In genomic region chr16:49588061-49588460, GRCh38 we compare ENCODE assay signal across 20 cellular contexts.
DNase-seq lines count a peak whose midpoint lies in the region; ATAC-seq and TF ChIP-seq lines count a peak whose summit lies in the region.
"Had no signal": no experiment of that assay in that cellular context is flagged by ENCODE, and none has a peak within 500 bp of the region (broad histone marks: within the 10 kb centered on the region; RNA-seq: fewer than 3 reads in every experiment).

No MANE protein-coding gene starts in this region.

- CTCF ChIA-PET in activated CD8-positive, alpha-beta T cell treated with anti-CD3 and anti-CD28 coated beads, Interleukin-2, amount 10 ng/mL, durations not matched to agents 7 days and 5 days (lab: Charles Lee), result no interaction called here

- peaks cover 35% of the 10 kb centered on the region for H3K4me1 ChIP-seq in endodermal cell (ENCODE audit: control insufficient read depth, insufficient read depth, low read length)
- H3K4me1 ChIP-seq: HAP-1 had no signal

- no peak overlapping the region for H3K4me3 ChIP-seq in endodermal cell (ENCODE audit: low read length)
- H3K4me3 ChIP-seq: GM12878, HAP-1, SJSA1 had no signal

- ATAC-seq in GM19463 (IDR thresholded peaks at IDR 0.05; ENCODE audit: unreplicated experiment), result no peak
- no peak for ATAC-seq in activated CD8-positive, alpha-beta T cell treated with anti-CD3 and anti-CD28 coated beads, Interleukin-2, amount 10 ng/mL, durations not matched to agents 7 days and 5 days
- ATAC-seq: GM12878 had no signal

- DNase-seq in NCI-H82 (lab: John Stamatoyannopoulos, UW) (peak; percentile 29), NCI-H82 treated with DMSO at 0.1 percent for 48 hours (lab: John Stamatoyannopoulos, UW; ENCODE audit: unreplicated experiment) (no peak), endodermal cell (peak; percentile 28), osteocyte (ENCODE audit: extremely low spot score, unreplicated experiment) (peak; percentile 57), activated gamma-delta T cell (lab: John Stamatoyannopoulos, UW) (no peak), occipital lobe (lab: John Stamatoyannopoulos, UW) (no peak)
- DNase-seq in activated CD8-positive, alpha-beta T cell treated with anti-CD3 and anti-CD28 coated beads, Interleukin-2, amount 10 ng/mL, durations not matched to agents 7 days and 5 days, result no peak
- DNase-seq: Calu3; CD4-positive, alpha-beta memory T cell; DND-41; GDM1; NCI-H1930; RPMI8226 had no signal

- H3K27ac Mint-ChIP-seq in endodermal cell (no peak overlapping the region), osteocyte (ENCODE audit: unreplicated experiment) (no peak overlapping the region)
- H3K27ac Mint-ChIP-seq in activated CD8-positive, alpha-beta T cell treated with anti-CD3 and anti-CD28 coated beads, Interleukin-2, amount 10 ng/mL, durations not matched to agents 7 days and 5 days, result no peak overlapping the region
- H3K27ac Mint-ChIP-seq: B cell; CD4-positive, alpha-beta memory T cell had no signal

- H3K4me3 Mint-ChIP-seq in endodermal cell, result no peak overlapping the region
- no peak overlapping the region for H3K4me3 Mint-ChIP-seq in osteocyte (ENCODE audit: unreplicated experiment)
- no peak overlapping the region for H3K4me3 Mint-ChIP-seq in activated CD8-positive, alpha-beta T cell treated with anti-CD3 and anti-CD28 coated beads, Interleukin-2, amount 10 ng/mL, durations not matched to agents 7 days and 5 days
- H3K4me3 Mint-ChIP-seq: B cell; CD4-positive, alpha-beta memory T cell had no signal

- H3K27me3 Mint-ChIP-seq in endodermal cell (ENCODE audit: insufficient read depth) (no peaks in the 10 kb centered on the region), osteocyte (ENCODE audit: unreplicated experiment) (peaks cover 15% of the 10 kb centered on the region)
- H3K27me3 Mint-ChIP-seq in activated CD8-positive, alpha-beta T cell treated with anti-CD3 and anti-CD28 coated beads, Interleukin-2, amount 10 ng/mL, durations not matched to agents 7 days and 5 days (ENCODE audit: low read depth), result peaks cover 10% of the 10 kb centered on the region

- H3K9me3 Mint-ChIP-seq in endodermal cell, result no peaks in the 10 kb centered on the region
- peaks cover 4% of the 10 kb centered on the region for H3K9me3 Mint-ChIP-seq in osteocyte (ENCODE audit: unreplicated experiment)
- H3K9me3 Mint-ChIP-seq in activated CD8-positive, alpha-beta T cell treated with anti-CD3 and anti-CD28 coated beads, Interleukin-2, amount 10 ng/mL, durations not matched to agents 7 days and 5 days (ENCODE audit: insufficient read depth), result no peaks in the 10 kb centered on the region
- H3K9me3 Mint-ChIP-seq: CD4-positive, alpha-beta memory T cell had no signal

- H3K36me3 Mint-ChIP-seq in endodermal cell (ENCODE audit: low read depth) (no peaks in the 10 kb centered on the region), osteocyte (ENCODE audit: unreplicated experiment) (peaks cover 2% of the 10 kb centered on the region)
- H3K36me3 Mint-ChIP-seq in activated CD8-positive, alpha-beta T cell treated with anti-CD3 and anti-CD28 coated beads, Interleukin-2, amount 10 ng/mL, durations not matched to agents 7 days and 5 days (ENCODE audit: low read depth), result no peaks in the 10 kb centered on the region
- H3K36me3 Mint-ChIP-seq: CD4-positive, alpha-beta memory T cell had no signal

- H3K4me1 Mint-ChIP-seq in endodermal cell, result peaks cover 53% of the 10 kb centered on the region
- H3K4me1 Mint-ChIP-seq in osteocyte (ENCODE audit: unreplicated experiment), result peaks cover 2% of the 10 kb centered on the region
- H3K4me1 Mint-ChIP-seq in activated CD8-positive, alpha-beta T cell treated with anti-CD3 and anti-CD28 coated beads, Interleukin-2, amount 10 ng/mL, durations not matched to agents 7 days and 5 days (ENCODE audit: low read depth), result no peaks in the 10 kb centered on the region
- H3K4me1 Mint-ChIP-seq: B cell had no signal

- H3K36me3 ChIP-seq in endodermal cell (ENCODE audit: control insufficient read depth, insufficient read depth, low read length), result no peaks in the 10 kb centered on the region
- H3K36me3 ChIP-seq: HAP-1, SJSA1 had no signal

- H3K27ac ChIP-seq in endodermal cell (ENCODE audit: low read depth, low read length), result no peak overlapping the region
- H3K27ac ChIP-seq: 22Rv1, HL-60, SJSA1 had no signal

- H3K9ac ChIP-seq in endodermal cell (ENCODE audit: extremely low read depth, low read length, poor library complexity, severe bottlenecking), result no peak overlapping the region

- 92 to 94% methylated on average over 3 of the region's 3 CpGs for WGBS in endodermal cell (ENCODE audit: insufficient coverage in 1 of 2, insufficient read length in 1 of 2), 2 experiments

- TF ChIP-seq CTCF in endodermal cell (conservative IDR thresholded peaks at IDR 0.05), result no peak
- no peak for TF ChIP-seq CTCF in osteocyte (IDR thresholded peaks at IDR 0.05)

- POLR2A ChIA-PET in activated CD8-positive, alpha-beta T cell treated with anti-CD3 and anti-CD28 coated beads, Interleukin-2, amount 10 ng/mL, durations not matched to agents 7 days and 5 days (lab: Charles Lee), result no interaction called here

- H3K9me3 ChIP-seq in endodermal cell (ENCODE audit: control insufficient read depth, low read length), result no peaks in the 10 kb centered on the region
- H3K9me3 ChIP-seq: HAP-1, SJSA1 had no signal

- no peaks in the 10 kb centered on the region for H3K27me3 ChIP-seq in endodermal cell (ENCODE audit: control insufficient read depth, insufficient read depth, low read length, poor library complexity, severe bottlenecking)
- H3K27me3 ChIP-seq: SJSA1 had no signal

Comparison
In these comparisons a context has a peak if more than half of its experiments do, and no peak if none do; other contexts are left out.
1. DNase-seq: peak in NCI-H82 (single experiment), endodermal cell (single experiment) and osteocyte (single experiment); none in NCI-H82 treated with DMSO at 0.1 percent for 48 hours (single experiment), activated gamma-delta T cell (single experiment), activated CD8-positive, alpha-beta T cell treated with anti-CD3 and anti-CD28 coated beads, Interleukin-2, amount 10 ng/mL, durations not matched to agents 7 days and 5 days (single experiment) and occipital lobe (single experiment).